8 cellular contexts compared by ENCODE assay signal in genomic region chr7:106071356-106071998, GRCh38. TPM values are rescaled to one million over a fixed set of nuclear protein-coding genes. Genes with fewer than 3 reads are reported as not detected.
A peak's percentile ranks its signal among the peaks of the same experiment; 100 is the strongest.
DNase-seq lines count a peak whose midpoint lies in the region; ATAC-seq and TF ChIP-seq lines count a peak whose summit lies in the region.

No MANE protein-coding gene starts in this region.

- no peak overlapping the region for H2AFZ ChIP-seq in smooth muscle cell (ENCODE audit: low read depth)

- WGBS in smooth muscle cell (ENCODE audit: low lambda C conversion rate), result 68% methylated on average over 9 of the region's 9 CpGs

- H3K27me3 ChIP-seq in smooth muscle cell (ENCODE audit: low read depth), result no peaks in the 10 kb centered on the region

- peak overlapping the region; percentile 19 for H3K4me2 ChIP-seq in smooth muscle cell

- H3K27ac ChIP-seq in KOPT-K1 (ENCODE audit: low read depth, low read length, poor library complexity, severe bottlenecking), result peak overlapping the region; percentile 99
- no peak overlapping the region for H3K27ac ChIP-seq in smooth muscle cell (ENCODE audit: low read depth)

- TF ChIP-seq CTCF in smooth muscle cell (IDR thresholded peaks at IDR 0.05; ENCODE audit: borderline replicate concordance, insufficient read depth, poor library complexity, severe bottlenecking), result no peak

- DNase-seq in activated CD4-positive, alpha-beta T cell treated with anti-CD3 and anti-CD28 coated beads for 48 hours, result peak; percentile 48
- DNase-seq in foreskin melanocyte (peak; percentile 85), smooth muscle cell (lab: John Stamatoyannopoulos, UW; ENCODE audit: unreplicated experiment) (no peak), SHP77 treated with DMSO at 0.1 percent for 48 hours (lab: John Stamatoyannopoulos, UW) (no peak), C1 segment of cervical spinal cord (lab: John Stamatoyannopoulos, UW) (no peak)

- H3K36me3 ChIP-seq in KOPT-K1 (ENCODE audit: insufficient read depth, low read length) (no peaks in the 10 kb centered on the region), smooth muscle cell (ENCODE audit: low read depth) (no peaks in the 10 kb centered on the region)

- ATAC-seq in GM21576 (IDR thresholded peaks at IDR 0.05; ENCODE audit: unreplicated experiment), result peak; percentile 94

- H3F3A ChIP-seq in smooth muscle cell (ENCODE audit: low read depth), result no peaks in the 10 kb centered on the region

- peaks cover 4% of the 10 kb centered on the region for H3K4me1 ChIP-seq in smooth muscle cell (ENCODE audit: low read depth)

- no peaks in the 10 kb centered on the region for H3K79me2 ChIP-seq in smooth muscle cell (ENCODE audit: low read depth)

- H3K9me3 ChIP-seq in KOPT-K1 (ENCODE audit: insufficient read depth, low read length, poor library complexity, severe bottlenecking) (no peaks in the 10 kb centered on the region), smooth muscle cell (replicated peaks; ENCODE audit: low read depth) (no peaks in the 10 kb centered on the region)

- TF ChIP-seq POLR2A in GM10847 (IDR thresholded peaks at IDR 0.05; ENCODE audit: extremely low read depth, insufficient read length), result peak; percentile 35

- H3K4me3 ChIP-seq in smooth muscle cell, result no peak overlapping the region

- no peak overlapping the region for H3K9ac ChIP-seq in smooth muscle cell (ENCODE audit: low read depth)

- H4K20me1 ChIP-seq in smooth muscle cell (ENCODE audit: low read depth), result no peaks in the 10 kb centered on the region

RNA-seq across cellular contexts. Expression of gene SYPL1, which starts 40.6 kb away (rescaled TPM):
- total RNA-seq in smooth muscle cell, result 93.3 and 107 TPM in 2 replicates
- 75.2 and 96.0 TPM in 2 replicates for polyA plus RNA-seq in smooth muscle cell

Comparison
In these comparisons a context has a peak if more than half of its experiments do, and no peak if none do; other contexts are left out.
1. DNase-seq: peak in activated CD4-positive, alpha-beta T cell treated with anti-CD3 and anti-CD28 coated beads for 48 hours (single experiment) and foreskin melanocyte (single experiment); none in smooth muscle cell (single experiment), SHP77 treated with DMSO at 0.1 percent for 48 hours (single experiment) and C1 segment of cervical spinal cord (0 of 14).